Comparison of ENCODE assay signal across 15 cellular contexts in genomic region chr15:49863431-49864205, GRCh38.
DNase-seq lines count a peak whose midpoint lies in the region; ATAC-seq lines count a peak whose summit lies in the region.
"Had no signal": no experiment of that assay in that cellular context is flagged by ENCODE, and none has a peak within 500 bp of the region (broad histone marks: within the 10 kb centered on the region; RNA-seq: fewer than 3 reads in every experiment).

No MANE protein-coding gene starts in this region.

- WGBS in trophoblast cell (ENCODE audit: extremely low coverage, insufficient coverage, insufficient read length) = no CpG with 5 or more reads among the region's 3 CpGs

- H4K12ac ChIP-seq in trophoblast cell (ENCODE audit: low read depth, low read length) = no peak overlapping the region

- no peak overlapping the region for H2BK12ac ChIP-seq in trophoblast cell (ENCODE audit: low read length)

- H3K79me2 ChIP-seq in ACC112 (ENCODE audit: control insufficient read depth, insufficient read depth, low read length, unreplicated experiment) (no peaks in the 10 kb centered on the region), trophoblast cell (ENCODE audit: control insufficient read depth, insufficient read depth, low read length, poor library complexity) (no peaks in the 10 kb centered on the region)

- peak overlapping the region; percentile 82 for H3K27ac ChIP-seq in ACC112 (ENCODE audit: low read depth, low read length)
- H3K27ac ChIP-seq in epithelial cell of prostate = peak overlapping the region; percentile 41
- H3K27ac ChIP-seq in trophoblast cell (ENCODE audit: low read depth, low read length) = no peak overlapping the region
- H3K27ac ChIP-seq: SJCRH30 had no signal

- H3K14ac ChIP-seq in trophoblast cell (ENCODE audit: low read length) = no peak overlapping the region

- no peak for ATAC-seq in GM21723 (IDR thresholded peaks at IDR 0.05; ENCODE audit: unreplicated experiment)
- ATAC-seq: activated CD8-positive, alpha-beta T cell treated with anti-CD3 and anti-CD28 coated beads for 36 hours had no signal

- H2AK5ac ChIP-seq in trophoblast cell (ENCODE audit: low read length) = no peak overlapping the region

- H2BK5ac ChIP-seq in trophoblast cell (ENCODE audit: low read depth, low read length, poor library complexity) = no peak overlapping the region

- H3K18ac ChIP-seq in trophoblast cell (ENCODE audit: low read length) = no peak overlapping the region

- no peaks in the 10 kb centered on the region for H3K79me1 ChIP-seq in trophoblast cell (ENCODE audit: low read length)

- H2AFZ ChIP-seq in ACC112 (ENCODE audit: low read length, unreplicated experiment) (no peak overlapping the region), trophoblast cell (ENCODE audit: insufficient read depth, low read length, poor library complexity) (no peak overlapping the region)

- no peak overlapping the region for H3K9ac ChIP-seq in trophoblast cell (ENCODE audit: low read length)

- H2BK120ac ChIP-seq in trophoblast cell (ENCODE audit: insufficient read depth, low read length, poor library complexity) = no peak overlapping the region

- no peaks in the 10 kb centered on the region for H3K9me3 ChIP-seq in trophoblast cell (ENCODE audit: insufficient read depth, low read depth, low read length)
- H3K9me3 ChIP-seq: testis had no signal

- H3K4me1 ChIP-seq in ACC112 (ENCODE audit: control insufficient read depth, insufficient read depth, low read length, unreplicated experiment) (peaks cover 27% of the 10 kb centered on the region), trophoblast cell (ENCODE audit: control insufficient read depth in 1 of 2, insufficient read depth in 2 of 2, low read length in 2 of 2) (no peaks in the 10 kb centered on the region)
- H3K4me1 ChIP-seq: testis had no signal

- H3K4ac ChIP-seq in trophoblast cell (ENCODE audit: low read depth, low read length) = no peak overlapping the region

- no peak overlapping the region for H3K4me2 ChIP-seq in trophoblast cell (ENCODE audit: low read length)

- no peak overlapping the region for H4K8ac ChIP-seq in trophoblast cell (ENCODE audit: low read depth, low read length)

- no peak overlapping the region for H3K23ac ChIP-seq in trophoblast cell (ENCODE audit: low read length)

- H3K4me3 ChIP-seq in ACC112 (ENCODE audit: low read depth, low read length) = no peak overlapping the region
- no peak overlapping the region for H3K4me3 ChIP-seq in trophoblast cell (ENCODE audit: low read depth, low read length)
- H3K4me3 ChIP-seq: SJCRH30, testis had no signal

- DNase-seq in LHCN-M2 (ENCODE audit: low read depth) (peak; percentile 60), epithelial cell of prostate (ENCODE audit: low read depth, low spot score) (peak; percentile 58), trophoblast cell (peak; percentile 73 to 88), hepatic stellate cell (ENCODE audit: low spot score) (no peak), OCI-M2 (lab: John Stamatoyannopoulos, UW; ENCODE audit: unreplicated experiment) (no peak), NCI-H2107 treated with DMSO at 0.1 percent for 48 hours (lab: John Stamatoyannopoulos, UW; ENCODE audit: unreplicated experiment) (no peak)
- DNase-seq: activated CD8-positive, alpha-beta T cell treated with anti-CD3 and anti-CD28 coated beads for 36 hours; DMS 273 treated with DMSO at 0.1 percent for 48 hours; Karpas-422; NCI-H2029 treated with DMSO at 0.1 percent for 48 hours; small intestine; testis had no signal

- H4K91ac ChIP-seq in trophoblast cell (ENCODE audit: low read depth, low read length) = no peak overlapping the region

- H3K27me3 ChIP-seq in ACC112 (ENCODE audit: insufficient read depth, low read length) (no peaks in the 10 kb centered on the region), trophoblast cell (ENCODE audit: insufficient read depth, low read length) (no peaks in the 10 kb centered on the region)
- H3K27me3 ChIP-seq: SJCRH30, testis had no signal

- H3K36me3 ChIP-seq in ACC112 (ENCODE audit: insufficient read depth, low read length) (peaks cover 10% of the 10 kb centered on the region; the same call in 1 of the 2 replicates), trophoblast cell (ENCODE audit: control insufficient read depth in 1 of 2, insufficient read depth in 2 of 2, low read length in 2 of 2) (no peaks in the 10 kb centered on the region)

Comparison
In these comparisons a context has a peak if more than half of its experiments do, and no peak if none do; other contexts are left out.
1. DNase-seq: peak in LHCN-M2 (single experiment), epithelial cell of prostate (single experiment) and trophoblast cell (2 of 2); none in hepatic stellate cell (single experiment), OCI-M2 (single experiment) and NCI-H2107 treated with DMSO at 0.1 percent for 48 hours (single experiment).